Comparison of ENCODE assay signal across 12 cellular contexts in genomic region chr2:223860809-223861738, GRCh38. TPM values are rescaled to one million over a fixed set of nuclear protein-coding genes. Genes with fewer than 3 reads are reported as not detected.
DNase-seq lines count a peak whose midpoint lies in the region; ATAC-seq and TF ChIP-seq lines count a peak whose summit lies in the region.
"Had no signal": no experiment of that assay in that cellular context is flagged by ENCODE, and none has a peak within 500 bp of the region (broad histone marks: within the 10 kb centered on the region; RNA-seq: fewer than 3 reads in every experiment).

No MANE protein-coding gene starts in this region.

- H3K4me1 Mint-ChIP-seq in central memory CD8-positive, alpha-beta T cell, result peaks cover 30% of the 10 kb centered on the region

- in situ Hi-C loops in IMR-90 (cut with MboI; ENCODE audit: low sequenced_read_pairs), result no loop called here

- H3K36me3 Mint-ChIP-seq in central memory CD8-positive, alpha-beta T cell (ENCODE audit: insufficient read depth), result peaks cover 4% of the 10 kb centered on the region
- H3K36me3 Mint-ChIP-seq: brain had no signal

- no peaks in the 10 kb centered on the region for H3K9me3 Mint-ChIP-seq in central memory CD8-positive, alpha-beta T cell
- H3K9me3 Mint-ChIP-seq: brain; CD4-positive, alpha-beta memory T cell had no signal

- H3K4me1 ChIP-seq in IMR-90 (ENCODE audit: control insufficient read depth, insufficient read depth, low read length) (peaks cover 8% of the 10 kb centered on the region), liver (ENCODE audit: control insufficient read depth in 4 of 4, insufficient read depth in 4 of 4, low read length in 3 of 4) (no peaks in the 10 kb centered on the region)

- peak overlapping the region; percentile 1; the same call in 1 of the 2 replicates for H3K23ac ChIP-seq in IMR-90 (ENCODE audit: low read depth, low read length)

- no TSS peak for BruUV-seq in IMR-90 (replicated peaks; lab: Mats Ljungman, UMichigan)

- H2AK5ac ChIP-seq in IMR-90 (ENCODE audit: low read depth, low read length), result no peak overlapping the region

- H3K56ac ChIP-seq in IMR-90 (ENCODE audit: extremely low read depth, insufficient read depth, low read length), result no peak overlapping the region

- H3K79me1 ChIP-seq in IMR-90 (ENCODE audit: low read depth in 1 of 2, low read length in 2 of 2), result no peaks in the 10 kb centered on the region

- ATAC-seq in IMR-90 (ENCODE audit: low read depth) (peak; percentile 87), HG03469 (IDR thresholded peaks at IDR 0.05; ENCODE audit: unreplicated experiment) (no peak)
- no peak for ATAC-seq in central memory CD8-positive, alpha-beta T cell (replicated peaks; ENCODE audit: extremely low read depth, poor library complexity, severe bottlenecking)

- WGBS in IMR-90 (ENCODE audit: extremely low coverage in 2 of 2, insufficient read length in 1 of 2), 2 experiments, result 83% methylated on average over 3 of the region's 5 CpGs; no CpG with 5 or more reads in 1 of the 2 experiments
- 83% methylated on average over 5 of the region's 5 CpGs for WGBS in liver

- no peak overlapping the region for H3K4me3 ChIP-seq in IMR-90 (ENCODE audit: insufficient read depth, low read depth, low read length)
- no peak overlapping the region for H3K4me3 ChIP-seq in liver (ENCODE audit: low read depth in 1 of 3, low read length in 3 of 3)

- peak overlapping the region; percentile 4; the same call in 1 of the 2 replicates for H2BK120ac ChIP-seq in IMR-90 (ENCODE audit: low read depth, low read length)

- peaks cover 8% of the 10 kb centered on the region; the same call in 1 of the 2 replicates for H3K9me1 ChIP-seq in IMR-90 (ENCODE audit: insufficient read depth, low read length)

- H3K9me3 ChIP-seq in IMR-90 (ENCODE audit: control insufficient read depth, insufficient read depth, low read length), result no peaks in the 10 kb centered on the region
- H3K9me3 ChIP-seq in liver (ENCODE audit: control insufficient read depth in 4 of 4, low read length in 3 of 4), result no peaks in the 10 kb centered on the region

- POLR2A ChIA-PET in IMR-90 (lab: Charles Lee; ENCODE audit: unreplicated experiment), result no interaction called here

- H3K4me2 ChIP-seq in IMR-90 (ENCODE audit: low read depth, low read length), result peak overlapping the region; percentile 22

- H4K8ac ChIP-seq in IMR-90 (ENCODE audit: low read depth in 2 of 2, low read length in 2 of 2), result peak overlapping the region in 1 of 2 experiments; percentile 47; a peak in 2 of 4 replicates

- H3K18ac ChIP-seq in IMR-90 (ENCODE audit: low read depth, low read length), result peak overlapping the region; percentile 2; the same call in 1 of the 2 replicates

- no peaks in the 10 kb centered on the region for H3K36me3 ChIP-seq in IMR-90 (ENCODE audit: control insufficient read depth, insufficient read depth, low read length)
- no peaks in the 10 kb centered on the region for H3K36me3 ChIP-seq in liver (ENCODE audit: control insufficient read depth in 4 of 4, insufficient read depth in 3 of 4, low read depth in 1 of 4, low read length in 3 of 4)

- peak overlapping the region; percentile 65; the same call in 1 of the 3 replicates for H2BK15ac ChIP-seq in IMR-90 (ENCODE audit: low read depth, low read length)

- H3K9ac ChIP-seq in IMR-90 (ENCODE audit: low read depth, low read length) (no peak overlapping the region), liver (ENCODE audit: low read depth in 1 of 2, low read length in 2 of 2) (no peak overlapping the region)

- H2AFZ ChIP-seq in IMR-90 (replicated peaks; ENCODE audit: low read length, poor library complexity), result no peak overlapping the region

- dilution Hi-C loops in IMR-90 (cut with HindIII; ENCODE audit: low sequenced_read_pairs, unreplicated experiment), result no loop called here

- H3K4ac ChIP-seq in IMR-90 (ENCODE audit: low read depth, low read length), result peak overlapping the region; percentile 69; the same call in 1 of the 2 replicates

- CTCF ChIA-PET in IMR-90 (lab: Yijun Ruan, JAX), result no interaction called here

- TF ChIP-seq CTCF in IMR-90 (conservative IDR thresholded peaks at IDR 0.05; ENCODE audit: low read depth, low read length) (no peak), liver (IDR thresholded peaks at IDR 0.05; ENCODE audit: low read depth, low read length, missing input control) (no peak)

- no peak overlapping the region for H3K14ac ChIP-seq in IMR-90 (replicated peaks; ENCODE audit: low read depth, low read length)

- no peaks in the 10 kb centered on the region for H3K27me3 ChIP-seq in IMR-90 (ENCODE audit: control insufficient read depth, insufficient read depth, low read length)
- H3K27me3 ChIP-seq in liver (ENCODE audit: control insufficient read depth in 4 of 4, insufficient read depth in 4 of 4, low read length in 3 of 4), result no peaks in the 10 kb centered on the region

- no peak overlapping the region for H2AK9ac ChIP-seq in IMR-90 (replicated peaks; ENCODE audit: low read depth, low read length, poor library complexity)

- H4K20me1 ChIP-seq in IMR-90 (ENCODE audit: insufficient read depth, low read length), result peaks cover 4% of the 10 kb centered on the region; the same call in 1 of the 2 replicates

- no peak overlapping the region; the same call in 1 of the 2 replicates for H2BK20ac ChIP-seq in IMR-90 (ENCODE audit: low read depth, low read length)

- peak overlapping the region; percentile 5; the same call in 1 of the 2 replicates for H4K5ac ChIP-seq in IMR-90 (ENCODE audit: low read depth, low read length)

- peak overlapping the region; percentile 60 for H3K27ac Mint-ChIP-seq in central memory CD8-positive, alpha-beta T cell (ENCODE audit: low read depth)
- H3K27ac Mint-ChIP-seq: CD4-positive, alpha-beta memory T cell had no signal

- H4K91ac ChIP-seq in IMR-90 (ENCODE audit: insufficient read depth, low read depth, low read length), result peak overlapping the region; percentile 63; the same call in 1 of the 2 replicates

- no peak for TF ChIP-seq POLR2A in IMR-90 (IDR thresholded peaks at IDR 0.05; ENCODE audit: low read depth, low read length)

- H3K27ac ChIP-seq in IMR-90 (ENCODE audit: insufficient read depth, low read length), result peak overlapping the region; percentile 57; the same call in 1 of the 2 replicates
- H3K27ac ChIP-seq in liver (ENCODE audit: low read depth in 1 of 2, low read length in 2 of 2), result no peak overlapping the region

- intact Hi-C loops in IMR-90 (cut with micrococcal nuclease), result loop anchor here (2.0 to 5.0 kb wide), 3 partner anchors 62 to 399 kb away; no protein-coding TSS in a partner anchor

- H2BK5ac ChIP-seq in IMR-90 (ENCODE audit: low read depth, low read length, poor library complexity, severe bottlenecking), result peak overlapping the region; percentile 55

- TF ChIP-seq RAD21 in IMR-90 (IDR thresholded peaks at IDR 0.05; ENCODE audit: low read length) (no peak), liver (IDR thresholded peaks at IDR 0.05) (no peak)

- no peaks in the 10 kb centered on the region for H3K27me3 Mint-ChIP-seq in central memory CD8-positive, alpha-beta T cell
- H3K27me3 Mint-ChIP-seq: CD4-positive, alpha-beta memory T cell had no signal

- no peak overlapping the region for H3K4me3 Mint-ChIP-seq in central memory CD8-positive, alpha-beta T cell
- H3K4me3 Mint-ChIP-seq: brain; CD4-positive, alpha-beta memory T cell had no signal

- DNase-seq in AG08395 (ENCODE audit: low spot score) (peak; percentile 73), IMR-90 (peak; percentile 77), NCI-H2081 (lab: John Stamatoyannopoulos, UW) (no peak), NCI-H446 treated with DMSO at 0.1 percent for 48 hours (lab: John Stamatoyannopoulos, UW) (no peak)
- no peak for DNase-seq in central memory CD8-positive, alpha-beta T cell (ENCODE audit: low spot score in 2 of 2)
- DNase-seq in effector CD8-positive, alpha-beta T cell (lab: John Stamatoyannopoulos, UW), result no peak
- DNase-seq: activated CD4-positive, alpha-beta T cell treated with anti-CD3 and anti-CD28 coated beads, Interleukin-2, amount 50 U/mL, for 48 hours; CD4-positive, alpha-beta memory T cell; stimulated activated naive CD4-positive, alpha-beta T cell had no signal

TF ChIP-seq in IMR-90, 13 proteins besides CTCF, POLR2A, EP300 and RAD21:
- peak; percentile 8; the same call in 1 of the 2 replicates for TF ChIP-seq FOS (IDR thresholded peaks at IDR 0.05; ENCODE audit: low read depth, low read length)
- no peak for TF ChIP-seq RCOR1 (IDR thresholded peaks at IDR 0.05; ENCODE audit: insufficient replicate concordance, low read length)
- TF ChIP-seq MAFK (IDR thresholded peaks at IDR 0.05; ENCODE audit: low read depth, low read length), result peak; percentile 68
- peak; percentile 74 for TF ChIP-seq CEBPB (IDR thresholded peaks at IDR 0.05; ENCODE audit: low read depth, low read length)

TF ChIP-seq in liver, 16 proteins besides CTCF, POLR2A, EP300 and RAD21:
- TF ChIP-seq YY1 (IDR thresholded peaks at IDR 0.05), result no peak
- TF ChIP-seq SP1 (IDR thresholded peaks at IDR 0.05), result peak; percentile 16
- no peak for TF ChIP-seq ZBTB33 (IDR thresholded peaks at IDR 0.05)
- TF ChIP-seq RXRA (IDR thresholded peaks at IDR 0.05), result no peak
- no peak for TF ChIP-seq EGR1 (IDR thresholded peaks at IDR 0.05; ENCODE audit: low read depth in 2 of 2)
- peak; percentile 61 to 68 for TF ChIP-seq HNF4A (conservative IDR thresholded peaks at IDR 0.05)

RNA-seq across cellular contexts. Expression of gene AP1S3, which starts 23.7 kb away (rescaled TPM):
- total RNA-seq in IMR-90 (2012; rRNA removed) (2.5 and 5.8 TPM in 2 replicates), liver (1 to 10 TPM; 3.2 to 3.8 TPM)
- polyA plus RNA-seq in IMR-90 (2012; rRNA removed) (3.1 and 4.1 TPM in 2 replicates), liver (1 to 10 TPM; 1.1 to 1.5 TPM)
- 0.96 and 1.0 TPM in 2 replicates for polyA plus RNA-seq in IMR-90 (2012; cell fraction: cytosol; rRNA removed)
- polyA plus RNA-seq in IMR-90 (2012; cell fraction: nucleus; rRNA removed; ENCODE audit: low replicate concordance), result 0.47 and 1.4 TPM in 2 replicates

Comparison
In these comparisons a context has a peak if more than half of its experiments do, and no peak if none do; other contexts are left out.
1. DNase-seq: peak in AG08395 (single experiment) and IMR-90 (single experiment); none in central memory CD8-positive, alpha-beta T cell (0 of 2), NCI-H2081 (0 of 2), effector CD8-positive, alpha-beta T cell (single experiment) and NCI-H446 treated with DMSO at 0.1 percent for 48 hours (single experiment).